ENCODE assay signal across 9 cellular contexts in genomic region chr1:61968869-61969268, GRCh38.
"Had no signal": no experiment of that assay in that cellular context is flagged by ENCODE, and none has a peak within 500 bp of the region (broad histone marks: within the 10 kb centered on the region; RNA-seq: fewer than 3 reads in every experiment).

No MANE protein-coding gene starts in this region.

- DNase-seq: GM23248, GOT3, H9, HCEC 1CT, HFFc6, IMR-90, KBM-7 had no signal

- H3K9ac ChIP-seq: GM23248 had no signal

- H3K27ac ChIP-seq: GM23248 had no signal

- H3K4me3 ChIP-seq: GM23248 had no signal

- H2AFZ ChIP-seq: GM23248 had no signal

- FAIRE-seq: H54, HTR-8/SVneo had no signal
